ENCODE assay signal across 10 cellular contexts in genomic region chr16:67445913-67446907, GRCh38. TPM values are rescaled to one million over a fixed set of nuclear protein-coding genes. Genes with fewer than 3 reads are reported as not detected.
A peak's percentile ranks its signal among the peaks of the same experiment; 100 is the strongest.
DNase-seq lines count a peak whose midpoint lies in the region; ATAC-seq and TF ChIP-seq lines count a peak whose summit lies in the region.
"Had no signal": no experiment of that assay in that cellular context is flagged by ENCODE, and none has a peak within 500 bp of the region (broad histone marks: within the 10 kb centered on the region; RNA-seq: fewer than 3 reads in every experiment).

No MANE protein-coding gene starts in this region.

- TF ChIP-seq CTCF in Peyer's patch (IDR thresholded peaks at IDR 0.05) (peak in 1 of 6 experiments; percentile 11), fibroblast of villous mesenchyme (IDR thresholded peaks at IDR 0.05; ENCODE audit: insufficient read depth, low read depth, low read length) (no peak), tibial nerve (IDR thresholded peaks at IDR 0.05) (no peak)

- ATAC-seq in GM19463 (IDR thresholded peaks at IDR 0.05; ENCODE audit: unreplicated experiment), result no peak

- no peak for TF ChIP-seq EP300 in tibial nerve (IDR thresholded peaks at IDR 0.05)

- in situ Hi-C loops in HAP-1 (cut with MboI; ENCODE audit: low sequenced_read_pairs), result no loop called here

- peak in 1 of 2 donors; percentile 34 for TF ChIP-seq POLR2A in Peyer's patch (IDR thresholded peaks at IDR 0.05)
- no peak for TF ChIP-seq POLR2A in tibial nerve (IDR thresholded peaks at IDR 0.05)

- DNase-seq in Peyer's patch (peak in 2 of 3 donors; percentile 79 to 81), fibroblast of villous mesenchyme (ENCODE audit: low read depth) (peak; percentile 79), tibial nerve (ENCODE audit: low spot score in 2 of 2) (no peak), HAP-1 (ENCODE audit: low spot score in 2 of 2) (no peak), hepatic stellate cell (ENCODE audit: low spot score) (no peak)
- DNase-seq: hippocampal formation, NCI-H226 had no signal

- peaks cover 0 to 52% (median 0%) of the 10 kb centered on the region in 3 donors for H3K36me3 ChIP-seq in Peyer's patch
- H3K36me3 ChIP-seq in muscle layer of colon (ENCODE audit: insufficient read depth, low read length), result peaks cover 33% of the 10 kb centered on the region
- H3K36me3 ChIP-seq in tibial nerve, result peaks cover 0 to 34% (median 3%) of the 10 kb centered on the region in 3 donors
- no peaks in the 10 kb centered on the region; the same call in 1 of the 2 replicates for H3K36me3 ChIP-seq in HAP-1 (replicated peaks)

- H3K27ac ChIP-seq in Peyer's patch (peak overlapping the region; percentile 46 to 93 (median 86)), muscle layer of colon (ENCODE audit: low read depth, low read length) (peak overlapping the region; percentile 41), tibial nerve (peak overlapping the region in 3 of 4 donors; percentile 13 to 70 (median 50))

- H3K4me1 ChIP-seq in Peyer's patch, result peaks cover 3 to 96% (median 27%) of the 10 kb centered on the region in 4 donors
- peaks cover 88% of the 10 kb centered on the region for H3K4me1 ChIP-seq in muscle layer of colon (ENCODE audit: insufficient read depth, low read length)
- peaks cover 0 to 84% (median 48%) of the 10 kb centered on the region in 4 donors for H3K4me1 ChIP-seq in tibial nerve
- H3K4me1 ChIP-seq in HAP-1, result no peaks in the 10 kb centered on the region

- H3K9me3 ChIP-seq in Peyer's patch (no peaks in the 10 kb centered on the region), muscle layer of colon (ENCODE audit: low read length) (no peaks in the 10 kb centered on the region), tibial nerve (no peaks in the 10 kb centered on the region), HAP-1 (no peaks in the 10 kb centered on the region)

- no peak overlapping the region for H3K9ac ChIP-seq in muscle layer of colon (ENCODE audit: low read length)

- 39 to 60% methylated on average over 9 to 12 of the region's 12 CpGs for WGBS in tibial nerve, 2 donors

- H3K27me3 ChIP-seq in Peyer's patch (no peaks in the 10 kb centered on the region), muscle layer of colon (ENCODE audit: control insufficient read depth in 1 of 2, insufficient read depth in 2 of 2, low read length in 2 of 2) (no peaks in the 10 kb centered on the region), tibial nerve (no peaks in the 10 kb centered on the region), HAP-1 (ENCODE audit: low read depth) (no peaks in the 10 kb centered on the region)

- H3K4me3 ChIP-seq in Peyer's patch (peak overlapping the region in 1 of 4 donors; percentile 3), fibroblast of villous mesenchyme (ENCODE audit: low read depth, low read length) (no peak overlapping the region), muscle layer of colon (ENCODE audit: low read depth in 1 of 2, low read length in 2 of 2) (peak overlapping the region in 1 of 2 donors; percentile 15), tibial nerve (no peak overlapping the region), HAP-1 (no peak overlapping the region)

RNA-seq across cellular contexts. Expression of gene HSD11B2, which starts 15.3 kb away (rescaled TPM):
- 100 to 1,000 TPM; 116 to 688 (median 499) TPM for total RNA-seq in Peyer's patch
- not detected in 2 replicates for total RNA-seq in fibroblast of villous mesenchyme
- 1 to 10 TPM in 1 of 4 donors, under 1 TPM in 2, not detected in 1; 0.20 to 2.9 (median 0.60) TPM for total RNA-seq in tibial nerve

RNA-seq across cellular contexts. Expression of gene ZDHHC1, which starts 29.9 kb away (rescaled TPM):
- total RNA-seq in Peyer's patch, result 10 to 100 TPM in 1 of 4 donors, 1 to 10 TPM in 3; 3.5 to 14.5 (median 6.3) TPM
- 5.2 and 8.1 TPM in 2 replicates for total RNA-seq in fibroblast of villous mesenchyme
- total RNA-seq in tibial nerve, result 10 to 100 TPM; 24.3 to 46.2 (median 32.8) TPM

RNA-seq across cellular contexts. Expression of gene ATP6V0D1, which starts 34.7 kb away (rescaled TPM):
- 100 to 1,000 TPM; 131 to 223 (median 202) TPM for total RNA-seq in Peyer's patch
- total RNA-seq in fibroblast of villous mesenchyme, result 107 and 122 TPM in 2 replicates
- total RNA-seq in tibial nerve, result 100 to 1,000 TPM in 1 of 4 donors, 10 to 100 TPM in 3; 55.1 to 113 (median 73.7) TPM

RNA-seq across cellular contexts. Expression of gene AGRP, which starts 37.1 kb away (rescaled TPM):
- total RNA-seq in Peyer's patch (not detected), fibroblast of villous mesenchyme (not detected in 2 replicates), tibial nerve (not detected)
- total RNA-seq: mesothelial cell of epicardium had no signal

RNA-seq across cellular contexts. Expression of gene TPPP3, which starts 52.9 kb away (rescaled TPM):
- 10 to 100 TPM in 2 of 4 donors, 1 to 10 TPM in 2; 6.6 to 33.3 (median 16.6) TPM for total RNA-seq in Peyer's patch
- total RNA-seq in fibroblast of villous mesenchyme, result 0.86 and 0.97 TPM in 2 replicates
- total RNA-seq in tibial nerve, result 10 to 100 TPM in 2 of 4 donors, 1 to 10 TPM in 2; 5.7 to 13.6 (median 9.9) TPM

Comparison
In these comparisons a context has a peak if more than half of its experiments do, and no peak if none do; other contexts are left out.
1. DNase-seq: peak in Peyer's patch (2 of 3) and fibroblast of villous mesenchyme (single experiment); none in tibial nerve (0 of 2), HAP-1 (0 of 2) and hepatic stellate cell (single experiment).
2. RNA of gene HSD11B2, which starts 15.3 kb away (total RNA-seq): 116 to 688 TPM in Peyer's patch; 0.20 to 2.9 TPM in tibial nerve and not detected in fibroblast of villous mesenchyme; every median in the first group is over 10 times any median in the second.
3. Peak in every context shown above with its lines, with median percentiles within 50 percentile points of each other: H3K27ac ChIP-seq.